ENCODE assay signal across 32 cellular contexts in genomic region chr6:33497157-33497556, GRCh38.
"Had no signal": no experiment of that assay in that cellular context is flagged by ENCODE, and none has a peak within 500 bp of the region (broad histone marks: within the 10 kb centered on the region; RNA-seq: fewer than 3 reads in every experiment).

No MANE protein-coding gene starts in this region.

- H3K4me1 ChIP-seq: adrenal gland, body of pancreas, esophagus squamous epithelium, gastroesophageal sphincter, heart right ventricle had no signal

- H3K27me3 ChIP-seq: adrenal gland, body of pancreas, heart right ventricle had no signal

- H3K27ac ChIP-seq: adrenal gland, body of pancreas, epithelial cell of prostate, esophagus squamous epithelium, gastroesophageal sphincter, heart right ventricle had no signal

- H3K9me3 ChIP-seq: adrenal gland, body of pancreas, esophagus squamous epithelium, gastroesophageal sphincter, heart right ventricle had no signal

- H3K4me3 Mint-ChIP-seq: activated CD4-positive, alpha-beta memory T cell treated with anti-CD3 and anti-CD28 coated beads for 36 hours; activated CD4-positive, alpha-beta T cell treated with anti-CD3 and anti-CD28 coated beads for 36 hours; activated CD4-positive, alpha-beta T cell treated with anti-CD3 and anti-CD28 coated beads, Interleukin-2, amount 10 ng/mL, durations not matched to agents 24 days and 14 days; activated CD8-positive, alpha-beta memory T cell treated with anti-CD3 and anti-CD28 coated beads, Interleukin-2, amount 10 ng/mL, durations not matched to agents 7 days and 5 days; activated CD8-positive, alpha-beta T cell treated with anti-CD3 and anti-CD28 coated beads, Interleukin-2, amount 10 ng/mL, durations not matched to agents 7 days and 5 days; activated naive CD4-positive, alpha-beta T cell treated with anti-CD3 and anti-CD28 coated beads for 36 hours; activated naive CD4-positive, alpha-beta T cell treated with anti-CD3 and anti-CD28 coated beads, Interleukin-2, amount 50 U/mL, for 24 hours; activated naive CD8-positive, alpha-beta T cell treated with anti-CD3 and anti-CD28 coated beads for 36 hours; activated naive CD8-positive, alpha-beta T cell treated with anti-CD3 and anti-CD28 coated beads, Interleukin-2, amount 50 U/mL, for 24 hours; activated T-helper 1 cell treated with anti-CD3 and anti-CD28 coated beads, Interleukin-12 subunit alpha, Interleukin-12 subunit beta, Interleukin-2, Interleukin-4 antibody, amounts not matched to agents 30 ng/mL and 10 ng/mL and 1 ng/mL, durations not matched to agents 14 hours and 24 hours and 36 hours; effector memory CD8-positive, alpha-beta T cell had no signal

- H3K27me3 Mint-ChIP-seq: activated CD4-positive, alpha-beta memory T cell treated with anti-CD3 and anti-CD28 coated beads for 36 hours; activated CD4-positive, alpha-beta T cell treated with anti-CD3 and anti-CD28 coated beads for 36 hours; activated CD4-positive, alpha-beta T cell treated with anti-CD3 and anti-CD28 coated beads, Interleukin-2, amount 10 ng/mL, durations not matched to agents 24 days and 14 days; activated naive CD4-positive, alpha-beta T cell treated with anti-CD3 and anti-CD28 coated beads, Interleukin-2, amount 50 U/mL, for 24 hours; activated naive CD8-positive, alpha-beta T cell treated with anti-CD3 and anti-CD28 coated beads for 36 hours; activated naive CD8-positive, alpha-beta T cell treated with anti-CD3 and anti-CD28 coated beads, Interleukin-2, amount 50 U/mL, for 24 hours; effector memory CD8-positive, alpha-beta T cell had no signal

- H3K36me3 Mint-ChIP-seq: activated CD4-positive, alpha-beta memory T cell treated with anti-CD3 and anti-CD28 coated beads for 36 hours; activated CD8-positive, alpha-beta memory T cell treated with anti-CD3 and anti-CD28 coated beads, Interleukin-2, amount 10 ng/mL, durations not matched to agents 7 days and 5 days; activated naive CD4-positive, alpha-beta T cell treated with anti-CD3 and anti-CD28 coated beads, Interleukin-2, amount 50 U/mL, for 24 hours; activated naive CD8-positive, alpha-beta T cell treated with anti-CD3 and anti-CD28 coated beads for 36 hours had no signal

- H3K4me3 ChIP-seq: adrenal gland, body of pancreas, esophagus squamous epithelium, gastroesophageal sphincter, heart right ventricle had no signal

- ATAC-seq: activated CD4-positive, alpha-beta T cell treated with anti-CD3 and anti-CD28 coated beads for 36 hours; activated CD8-positive, alpha-beta memory T cell treated with anti-CD3 and anti-CD28 coated beads, Interleukin-2, amount 10 ng/mL, durations not matched to agents 7 days and 5 days; activated CD8-positive, alpha-beta T cell treated with anti-CD3 and anti-CD28 coated beads, Interleukin-2, amount 10 ng/mL, durations not matched to agents 7 days and 5 days; activated naive CD8-positive, alpha-beta T cell treated with anti-CD3 and anti-CD28 coated beads, Interleukin-2, amount 50 U/mL, for 24 hours; body of pancreas; effector memory CD8-positive, alpha-beta T cell; gastroesophageal sphincter had no signal

- H3K4me1 Mint-ChIP-seq: activated CD4-positive, alpha-beta T cell treated with anti-CD3 and anti-CD28 coated beads for 36 hours; activated CD4-positive, alpha-beta T cell treated with anti-CD3 and anti-CD28 coated beads, Interleukin-2, amount 10 ng/mL, durations not matched to agents 24 days and 14 days; activated CD8-positive, alpha-beta memory T cell treated with anti-CD3 and anti-CD28 coated beads, Interleukin-2, amount 10 ng/mL, durations not matched to agents 7 days and 5 days; activated naive CD4-positive, alpha-beta T cell treated with anti-CD3 and anti-CD28 coated beads, Interleukin-2, amount 50 U/mL, for 24 hours; activated naive CD8-positive, alpha-beta T cell treated with anti-CD3 and anti-CD28 coated beads for 36 hours; activated naive CD8-positive, alpha-beta T cell treated with anti-CD3 and anti-CD28 coated beads, Interleukin-2, amount 50 U/mL, for 24 hours had no signal

- DNase-seq: activated CD4-positive, alpha-beta memory T cell treated with anti-CD3 and anti-CD28 coated beads for 36 hours; activated CD4-positive, alpha-beta T cell treated with anti-CD3 and anti-CD28 coated beads for 36 hours; activated CD4-positive, alpha-beta T cell treated with anti-CD3 and anti-CD28 coated beads, Interleukin-2, amount 10 ng/mL, durations not matched to agents 24 days and 14 days; activated CD4-positive, CD25-positive, alpha-beta regulatory T cell; activated CD4-positive, CD25-positive, alpha-beta regulatory T cell treated with anti-CD3 and anti-CD28 coated beads, Interleukin-2, amount 50 U/mL, for 72 hours; activated CD8-positive, alpha-beta memory T cell treated with anti-CD3 and anti-CD28 coated beads, Interleukin-2, amount 10 ng/mL, durations not matched to agents 7 days and 5 days; activated CD8-positive, alpha-beta memory T cell treated with anti-CD3 and anti-CD28 coated beads, Interleukin-2, amount 50 U/mL, for 4 hours; activated CD8-positive, alpha-beta T cell treated with anti-CD3 and anti-CD28 coated beads, Interleukin-2, amount 10 ng/mL, durations not matched to agents 7 days and 5 days; activated effector memory CD4-positive, alpha-beta T cell treated with anti-CD3 and anti-CD28 coated beads, Interleukin-2, amount 50 U/mL, for 16 hours; activated naive CD4-positive, alpha-beta T cell treated with anti-CD3 and anti-CD28 coated beads for 36 hours; activated naive CD8-positive, alpha-beta T cell treated with anti-CD3 and anti-CD28 coated beads for 36 hours; activated naive CD8-positive, alpha-beta T cell treated with anti-CD3 and anti-CD28 coated beads, Interleukin-2, amount 50 U/mL, for 24 hours; activated T-cell treated with anti-CD3 and anti-CD28 coated beads, Interleukin-2, amount 50 U/mL, for 1 hour; activated T-cell treated with anti-CD3 and anti-CD28 coated beads, Interleukin-2, amount 50 U/mL, for 48 hours; adrenal gland; amygdala; aorta; body of pancreas; caudate nucleus; cortex of kidney; dermis blood vessel endothelial cell; effector CD4-positive, alpha-beta T cell; effector memory CD8-positive, alpha-beta T cell; esophagus squamous epithelium; foreskin melanocyte; heart right ventricle; T-helper 2 cell had no signal

- H3K9me3 Mint-ChIP-seq: activated CD4-positive, alpha-beta memory T cell treated with anti-CD3 and anti-CD28 coated beads for 36 hours; activated CD4-positive, alpha-beta T cell treated with anti-CD3 and anti-CD28 coated beads, Interleukin-2, amount 10 ng/mL, durations not matched to agents 24 days and 14 days; activated naive CD4-positive, alpha-beta T cell treated with anti-CD3 and anti-CD28 coated beads for 36 hours; activated naive CD4-positive, alpha-beta T cell treated with anti-CD3 and anti-CD28 coated beads, Interleukin-2, amount 50 U/mL, for 24 hours; activated naive CD8-positive, alpha-beta T cell treated with anti-CD3 and anti-CD28 coated beads for 36 hours; activated naive CD8-positive, alpha-beta T cell treated with anti-CD3 and anti-CD28 coated beads, Interleukin-2, amount 50 U/mL, for 24 hours; activated T-helper 1 cell treated with anti-CD3 and anti-CD28 coated beads, Interleukin-12 subunit alpha, Interleukin-12 subunit beta, Interleukin-2, Interleukin-4 antibody, amounts not matched to agents 30 ng/mL and 10 ng/mL and 1 ng/mL, durations not matched to agents 14 hours and 24 hours and 36 hours; activated T-helper 2 cell treated with anti-CD3 and anti-CD28 coated beads, Interferon-gamma antibody, Interleukin-2, Interleukin-4, amounts not matched to agents 10 μg/mL and 5 μg/mL and 100 μg/mL, durations not matched to agents 14 hours and 24 hours and 36 hours; effector memory CD8-positive, alpha-beta T cell had no signal

- H3K36me3 ChIP-seq: adrenal gland, esophagus squamous epithelium, gastroesophageal sphincter, heart right ventricle had no signal

- H3K27ac Mint-ChIP-seq: activated CD4-positive, alpha-beta memory T cell treated with anti-CD3 and anti-CD28 coated beads for 36 hours; activated CD4-positive, alpha-beta T cell treated with anti-CD3 and anti-CD28 coated beads for 36 hours; activated CD4-positive, alpha-beta T cell treated with anti-CD3 and anti-CD28 coated beads, Interleukin-2, amount 10 ng/mL, durations not matched to agents 24 days and 14 days; activated CD8-positive, alpha-beta memory T cell treated with anti-CD3 and anti-CD28 coated beads, Interleukin-2, amount 10 ng/mL, durations not matched to agents 7 days and 5 days; activated CD8-positive, alpha-beta T cell treated with anti-CD3 and anti-CD28 coated beads, Interleukin-2, amount 10 ng/mL, durations not matched to agents 7 days and 5 days; activated naive CD4-positive, alpha-beta T cell treated with anti-CD3 and anti-CD28 coated beads for 36 hours; activated naive CD4-positive, alpha-beta T cell treated with anti-CD3 and anti-CD28 coated beads, Interleukin-2, amount 50 U/mL, for 24 hours; activated naive CD8-positive, alpha-beta T cell treated with anti-CD3 and anti-CD28 coated beads for 36 hours; activated naive CD8-positive, alpha-beta T cell treated with anti-CD3 and anti-CD28 coated beads, Interleukin-2, amount 50 U/mL, for 24 hours; activated T-helper 1 cell treated with anti-CD3 and anti-CD28 coated beads, Interleukin-12 subunit alpha, Interleukin-12 subunit beta, Interleukin-2, Interleukin-4 antibody, amounts not matched to agents 30 ng/mL and 10 ng/mL and 1 ng/mL, durations not matched to agents 14 hours and 24 hours and 36 hours; activated T-helper 2 cell treated with anti-CD3 and anti-CD28 coated beads, Interferon-gamma antibody, Interleukin-2, Interleukin-4, amounts not matched to agents 10 μg/mL and 5 μg/mL and 100 μg/mL, durations not matched to agents 14 hours and 24 hours and 36 hours; effector memory CD8-positive, alpha-beta T cell had no signal
